In genomic region chr17:28406478-28406824, GRCh38 we compare ENCODE assay signal across 1 cellular context.
TF ChIP-seq lines count a peak whose summit lies in the region.

No MANE protein-coding gene starts in this region.

TF ChIP-seq in endothelial cell of umbilical vein, 7 proteins besides CTCF, POLR2A, EP300 and RAD21 (continued from another document):
- no peak for TF ChIP-seq FOS (IDR thresholded peaks at IDR 0.05; ENCODE audit: borderline replicate concordance, insufficient read depth, low read length)
- no peak for TF ChIP-seq MYC (IDR thresholded peaks at IDR 0.05; ENCODE audit: low read depth, low read length)
- no peak for TF ChIP-seq JUN (IDR thresholded peaks at IDR 0.05; ENCODE audit: borderline replicate concordance, insufficient read depth, insufficient read length, low read depth)
- TF ChIP-seq MAX (IDR thresholded peaks at IDR 0.05; ENCODE audit: insufficient read depth, insufficient read length): no peak
